Comparison of ENCODE assay signal across 1 cellular context in genomic region chr6:118890997-118891790, GRCh38.
TF ChIP-seq lines count a peak whose summit lies in the region.

No MANE protein-coding gene starts in this region.

TF ChIP-seq in IMR-90, 13 proteins besides CTCF, POLR2A, EP300 and RAD21 (continued from another document):
- TF ChIP-seq, protein P1, sequence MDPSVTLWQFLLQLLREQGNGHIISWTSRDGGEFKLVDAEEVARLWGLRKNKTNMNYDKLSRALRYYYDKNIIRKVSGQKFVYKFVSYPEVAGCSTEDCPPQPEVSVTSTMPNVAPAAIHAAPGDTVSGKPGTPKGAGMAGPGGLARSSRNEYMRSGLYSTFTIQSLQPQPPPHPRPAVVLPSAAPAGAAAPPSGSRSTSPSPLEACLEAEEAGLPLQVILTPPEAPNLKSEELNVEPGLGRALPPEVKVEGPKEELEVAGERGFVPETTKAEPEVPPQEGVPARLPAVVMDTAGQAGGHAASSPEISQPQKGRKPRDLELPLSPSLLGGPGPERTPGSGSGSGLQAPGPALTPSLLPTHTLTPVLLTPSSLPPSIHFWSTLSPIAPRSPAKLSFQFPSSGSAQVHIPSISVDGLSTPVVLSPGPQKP (IDR thresholded peaks at IDR 0.05; ENCODE audit: borderline replicate concordance, low read depth, low read length) = no peak
